13 cellular contexts compared by ENCODE assay signal in the genomic region with DNA sequence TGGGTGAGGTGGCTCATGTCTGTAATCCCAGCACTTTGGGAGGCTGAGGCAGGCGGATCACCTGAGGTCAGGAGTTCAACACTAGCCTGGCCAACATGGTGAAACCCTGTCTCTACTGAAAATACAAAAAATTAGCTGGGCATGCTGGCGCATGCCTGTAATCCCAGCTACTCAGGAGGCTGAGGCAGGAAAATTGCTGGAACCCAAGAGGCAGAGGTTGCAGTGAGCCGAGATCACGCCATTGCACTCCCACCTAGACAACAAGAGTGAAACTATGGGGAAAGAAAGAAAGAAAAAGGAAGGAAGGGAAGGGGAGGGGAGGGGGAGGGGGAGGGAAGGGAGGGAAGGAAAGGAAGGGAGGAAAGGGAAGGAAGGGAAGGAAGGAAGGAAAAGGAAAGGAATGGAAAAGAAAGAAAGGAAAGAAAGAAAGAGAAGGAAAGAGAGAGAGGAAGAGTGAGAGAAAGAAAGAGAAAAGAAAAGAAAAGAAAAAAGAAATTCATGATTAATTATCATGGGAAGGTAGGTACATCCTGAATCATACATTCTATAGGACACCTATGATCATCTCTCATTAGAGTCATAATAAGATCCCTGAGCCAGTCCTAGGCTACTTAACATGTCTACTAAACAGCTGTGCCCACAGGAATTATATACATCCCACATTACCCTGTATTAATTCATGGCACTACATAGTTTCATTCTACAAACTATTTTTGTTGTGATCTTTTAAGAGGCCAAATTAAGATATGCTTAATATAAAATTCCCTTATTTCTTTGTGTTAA. TPM values are rescaled to one million over a fixed set of nuclear protein-coding genes. Genes with fewer than 3 reads are reported as not detected.
DNase-seq lines count a peak whose midpoint lies in the region; ATAC-seq, FAIRE-seq and TF ChIP-seq lines count a peak whose summit lies in the region.
"Had no signal": no experiment of that assay in that cellular context is flagged by ENCODE, and none has a peak within 500 bp of the region (broad histone marks: within the 10 kb centered on the region; RNA-seq: fewer than 3 reads in every experiment).

No MANE protein-coding gene starts in this region.

- H3K4me1 Mint-ChIP-seq in chondrocyte (ENCODE audit: low read depth) (peaks cover 52% of the 10 kb centered on the region), neural progenitor cell (peaks cover 4% of the 10 kb centered on the region)

- H2AFZ ChIP-seq in neural progenitor cell (replicated peaks): no peak overlapping the region
- H2AFZ ChIP-seq: PC-9 had no signal

- H3K9ac ChIP-seq in neural progenitor cell: no peak overlapping the region

- no peaks in the 10 kb centered on the region for H3K36me3 ChIP-seq in RWPE2 (ENCODE audit: low read depth)
- H3K36me3 ChIP-seq in neural progenitor cell: no peaks in the 10 kb centered on the region

- peaks cover 98% of the 10 kb centered on the region for H3K79me2 ChIP-seq in neural progenitor cell (ENCODE audit: low read depth)

- peaks cover 67% of the 10 kb centered on the region for H4K20me1 ChIP-seq in neural progenitor cell (ENCODE audit: low read depth)

- H3K4me1 ChIP-seq in RWPE2 (ENCODE audit: insufficient read depth, poor library complexity, severe bottlenecking) (peaks cover 26% of the 10 kb centered on the region), neural progenitor cell (peaks cover 10% of the 10 kb centered on the region)
- H3K4me1 ChIP-seq: Caco-2 had no signal

- no peaks in the 10 kb centered on the region for H3K9me3 Mint-ChIP-seq in chondrocyte (ENCODE audit: low read depth)
- peaks cover 4% of the 10 kb centered on the region for H3K9me3 Mint-ChIP-seq in neural progenitor cell

- no peak overlapping the region for H3K4me3 Mint-ChIP-seq in chondrocyte (ENCODE audit: unreplicated experiment)
- H3K4me3 Mint-ChIP-seq in neural progenitor cell: no peak overlapping the region

- no peak overlapping the region for H3K4me2 ChIP-seq in neural progenitor cell
- H3K4me2 ChIP-seq: PC-9 had no signal

- no peak for FAIRE-seq in D721Med (lab: Jason Lieb, UNC)

- peaks cover 3% of the 10 kb centered on the region for H3F3A ChIP-seq in neural progenitor cell (ENCODE audit: low read depth)

- no peaks in the 10 kb centered on the region for H3K27me3 ChIP-seq in RWPE2 (ENCODE audit: insufficient read depth, poor library complexity, severe bottlenecking)
- H3K27me3 ChIP-seq in neural progenitor cell: no peaks in the 10 kb centered on the region

- no peak for TF ChIP-seq CTCF in D721Med (IDR thresholded peaks at IDR 0.05; ENCODE audit: insufficient read depth, missing control alignments)
- TF ChIP-seq CTCF in RWPE2 (IDR thresholded peaks at IDR 0.05; ENCODE audit: poor library complexity, severe bottlenecking): no peak
- TF ChIP-seq CTCF in chondrocyte (IDR thresholded peaks at IDR 0.05): no peak
- no peak for TF ChIP-seq CTCF in neural progenitor cell (IDR thresholded peaks at IDR 0.05)

- H3K4me3 ChIP-seq in RWPE2 (ENCODE audit: severe bottlenecking) (no peak overlapping the region), neural progenitor cell (no peak overlapping the region)
- H3K4me3 ChIP-seq: HAP-1, PC-9 had no signal

- H3K9me3 ChIP-seq in RWPE2 (ENCODE audit: severe bottlenecking): no peaks in the 10 kb centered on the region
- H3K9me3 ChIP-seq in neural progenitor cell (ENCODE audit: low read depth): no peaks in the 10 kb centered on the region
- H3K9me3 ChIP-seq: Caco-2, HAP-1 had no signal

- H3K36me3 Mint-ChIP-seq in chondrocyte (ENCODE audit: low read depth) (no peaks in the 10 kb centered on the region), neural progenitor cell (peaks cover 27% of the 10 kb centered on the region)

- peak; percentile 63 for ATAC-seq in RWPE2 (ENCODE audit: low read depth)

- H3K27ac Mint-ChIP-seq in chondrocyte (ENCODE audit: unreplicated experiment): peak overlapping the region; percentile 84
- H3K27ac Mint-ChIP-seq in neural progenitor cell: no peak overlapping the region

- H3K27ac ChIP-seq in RWPE2 (ENCODE audit: poor library complexity, severe bottlenecking): peak overlapping the region; percentile 26
- H3K27ac ChIP-seq in neural progenitor cell: peak overlapping the region; percentile 70
- H3K27ac ChIP-seq: PC-9 had no signal

- DNase-seq in D721Med (ENCODE audit: insufficient read length, low spot score) (peak; percentile 37), RWPE2 (ENCODE audit: low spot score) (no peak), chondrocyte (ENCODE audit: low spot score) (no peak), neural progenitor cell (ENCODE audit: low spot score) (no peak), NCI-H1436 treated with DMSO at 0.1 percent for 48 hours (lab: John Stamatoyannopoulos, UW) (no peak), DMS153 (lab: John Stamatoyannopoulos, UW) (no peak), ureter (ENCODE audit: low spot score) (no peak), islet precursor cell (no peak)
- DNase-seq: Caco-2, NCI-H774, PC-9, Right ventricle myocardium superior had no signal

- H3K27me3 Mint-ChIP-seq in chondrocyte (ENCODE audit: low read depth) (no peaks in the 10 kb centered on the region), neural progenitor cell (ENCODE audit: insufficient read depth, low read depth) (no peaks in the 10 kb centered on the region)

RNA-seq across cellular contexts. Expression of a gene that starts 40.9 kb away (rescaled TPM):
- total RNA-seq in chondrocyte: 59.2 to 64.0 TPM (median 60.7 TPM) in 3 replicates
- 21.6 and 60.6 TPM in 2 replicates for total RNA-seq in neural progenitor cell (ENCODE audit: low replicate concordance)
- total RNA-seq in ureter: 104 TPM
